1 cellular context compared by ENCODE assay signal in the genomic region with DNA sequence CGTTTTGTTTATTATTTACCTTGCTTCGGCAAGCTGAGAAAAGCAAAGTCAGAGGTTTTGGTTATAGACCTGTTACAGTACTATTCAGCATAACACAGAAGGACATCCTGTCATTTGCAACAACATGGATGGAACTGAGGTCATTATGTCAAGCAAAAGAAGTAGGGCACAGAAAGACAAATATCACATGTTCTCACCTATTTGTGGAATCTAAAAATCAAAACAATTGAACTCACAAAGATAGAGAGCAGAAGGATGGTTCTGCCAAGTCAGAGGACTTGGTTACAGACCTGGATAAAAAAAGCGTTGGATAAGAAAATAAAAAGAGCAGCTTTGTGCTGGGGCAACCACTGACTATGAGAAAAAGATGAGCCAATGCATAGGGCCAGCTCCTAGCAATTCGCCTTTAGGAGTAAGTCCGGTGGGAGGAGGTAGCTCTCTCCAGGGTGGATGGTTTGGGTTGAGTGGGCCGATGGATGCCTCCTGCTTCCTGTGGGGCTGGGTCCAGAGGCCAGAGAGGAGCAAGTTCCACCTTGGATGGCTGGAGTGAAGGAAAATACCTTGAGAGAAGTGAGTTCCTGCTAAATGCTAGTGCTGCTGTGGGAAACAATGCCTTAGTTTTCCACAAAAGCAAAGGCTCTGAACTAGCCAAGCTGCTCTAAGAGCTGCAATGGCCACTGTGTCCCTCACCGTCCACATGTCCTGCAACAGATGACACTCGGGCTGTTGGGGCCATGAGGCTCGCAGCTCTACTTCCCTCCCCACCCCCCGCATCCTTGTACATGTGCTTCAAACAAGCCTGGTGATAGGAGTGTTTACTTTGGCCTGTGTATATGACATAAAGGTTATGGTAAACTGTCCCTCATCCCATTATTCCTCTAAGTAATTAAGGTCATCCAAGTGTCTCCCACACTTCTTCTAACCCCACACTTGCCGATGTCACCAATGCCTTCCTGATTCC.
A peak's percentile ranks its signal among the peaks of the same experiment; 100 is the strongest.
TF ChIP-seq lines count a peak whose summit lies in the region.

No MANE protein-coding gene starts in this region.

TF ChIP-seq in HepG2, 621 proteins besides CTCF, POLR2A, EP300 and RAD21 (continued from another document and continues in another):
- TF ChIP-seq ZNF318 (CRISPR knock-in tag; IDR thresholded peaks at IDR 0.05) (no peak), ZNF768 (CRISPR knock-in tag; IDR thresholded peaks at IDR 0.05) (no peak), SMYD3 (CRISPR knock-in tag; IDR thresholded peaks at IDR 0.05) (no peak), YEATS2 (CRISPR knock-in tag; IDR thresholded peaks at IDR 0.05; ENCODE audit: borderline replicate concordance) (no peak), PATZ1 (CRISPR knock-in tag; IDR thresholded peaks at IDR 0.05) (peak; percentile 52; the same call in 1 of the 2 replicates), GZF1 (CRISPR knock-in tag; IDR thresholded peaks at IDR 0.05) (no peak), NCOA1 (CRISPR knock-in tag; IDR thresholded peaks at IDR 0.05) (no peak), ZNF326 (CRISPR knock-in tag; IDR thresholded peaks at IDR 0.05; ENCODE audit: borderline replicate concordance) (no peak), ISL2 (CRISPR knock-in tag; IDR thresholded peaks at IDR 0.05) (no peak), ZSCAN25 (CRISPR knock-in tag; IDR thresholded peaks at IDR 0.05) (0 out of 2 replicates have a peak, but pooled peaks have one; percentile 40), ELF1 (CRISPR knock-in tag; IDR thresholded peaks at IDR 0.05) (no peak), HCFC1 (IDR thresholded peaks at IDR 0.05; ENCODE audit: low read depth, low read length) (no peak), HOXA3 (CRISPR knock-in tag; IDR thresholded peaks at IDR 0.05) (0 out of 2 replicates have a peak, but pooled peaks have one; percentile 26), REXO4 (CRISPR knock-in tag; IDR thresholded peaks at IDR 0.05; ENCODE audit: borderline replicate concordance) (no peak), SCMH1 (CRISPR knock-in tag; IDR thresholded peaks at IDR 0.05; ENCODE audit: borderline replicate concordance) (no peak), HOXA9 (CRISPR knock-in tag; IDR thresholded peaks at IDR 0.05; ENCODE audit: borderline replicate concordance) (no peak), ZNF770 (CRISPR knock-in tag; IDR thresholded peaks at IDR 0.05) (no peak), SMC3 (IDR thresholded peaks at IDR 0.05; ENCODE audit: low read length) (no peak), SP1 (IDR thresholded peaks at IDR 0.05) (no peak), SP1 (CRISPR knock-in tag; IDR thresholded peaks at IDR 0.05) (no peak), ZNF460 (CRISPR knock-in tag; IDR thresholded peaks at IDR 0.05; ENCODE audit: borderline replicate concordance) (no peak), AGO2 (optimal IDR thresholded peaks at IDR 0.05; ENCODE audit: low read depth, low read length) (no peak), ZNF549 (CRISPR knock-in tag; IDR thresholded peaks at IDR 0.05) (no peak), SOX5 (CRISPR knock-in tag; IDR thresholded peaks at IDR 0.05; ENCODE audit: borderline replicate concordance) (0 out of 2 replicates have a peak, but pooled peaks have one; percentile 19), DPF2 (CRISPR knock-in tag; IDR thresholded peaks at IDR 0.05; ENCODE audit: borderline replicate concordance, low read depth) (no peak), HNF4A (CRISPR knock-in tag; IDR thresholded peaks at IDR 0.05) (peak; percentile 8; the same call in 1 of the 2 replicates), NR2F2 (IDR thresholded peaks at IDR 0.05; ENCODE audit: borderline replicate concordance, low read depth) (no peak), PRDM10 (CRISPR knock-in tag; IDR thresholded peaks at IDR 0.05; ENCODE audit: low read depth) (no peak), ZMYM4 (CRISPR knock-in tag; IDR thresholded peaks at IDR 0.05) (0 out of 2 replicates have a peak, but pooled peaks have one; percentile 21), FOXO1 (CRISPR knock-in tag; IDR thresholded peaks at IDR 0.05) (no peak), ZNF598 (CRISPR knock-in tag; IDR thresholded peaks at IDR 0.05; ENCODE audit: borderline replicate concordance) (no peak), ZNF720 (CRISPR knock-in tag; IDR thresholded peaks at IDR 0.05) (no peak), ZNF530 (CRISPR knock-in tag; IDR thresholded peaks at IDR 0.05; ENCODE audit: low read depth) (no peak), REST (IDR thresholded peaks at IDR 0.05; ENCODE audit: borderline replicate concordance in 1 of 2, low read depth in 1 of 2, low read length in 2 of 2) (no peak)
- TF ChIP-seq, protein P1, sequence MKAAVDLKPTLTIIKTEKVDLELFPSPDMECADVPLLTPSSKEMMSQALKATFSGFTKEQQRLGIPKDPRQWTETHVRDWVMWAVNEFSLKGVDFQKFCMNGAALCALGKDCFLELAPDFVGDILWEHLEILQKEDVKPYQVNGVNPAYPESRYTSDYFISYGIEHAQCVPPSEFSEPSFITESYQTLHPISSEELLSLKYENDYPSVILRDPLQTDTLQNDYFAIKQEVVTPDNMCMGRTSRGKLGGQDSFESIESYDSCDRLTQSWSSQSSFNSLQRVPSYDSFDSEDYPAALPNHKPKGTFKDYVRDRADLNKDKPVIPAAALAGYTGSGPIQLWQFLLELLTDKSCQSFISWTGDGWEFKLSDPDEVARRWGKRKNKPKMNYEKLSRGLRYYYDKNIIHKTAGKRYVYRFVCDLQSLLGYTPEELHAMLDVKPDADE (CRISPR knock-in tag; IDR thresholded peaks at IDR 0.05), result no peak
